ENCODE assay signal across 22 cellular contexts in genomic region chrX:12686324-12686723, GRCh38.
"Had no signal": no experiment of that assay in that cellular context is flagged by ENCODE, and none has a peak within 500 bp of the region (broad histone marks: within the 10 kb centered on the region; RNA-seq: fewer than 3 reads in every experiment).

No MANE protein-coding gene starts in this region.

- H3K27ac ChIP-seq: Peyer's patch, SJSA1 had no signal

- H3K36me3 ChIP-seq: Peyer's patch, SJSA1 had no signal

- DNase-seq: activated CD4-positive, alpha-beta T cell treated with anti-CD3 and anti-CD28 coated beads, Interleukin-2, amount 10 ng/mL, durations not matched to agents 24 days and 14 days; activated CD4-positive, alpha-beta T cell treated with anti-CD3 and anti-CD28 coated beads, Interleukin-2, amount 50 U/mL, for 48 hours; activated CD4-positive, CD25-positive, alpha-beta regulatory T cell treated with anti-CD3 and anti-CD28 coated beads, Interleukin-2, amount 50 U/mL, for 72 hours; activated CD8-positive, alpha-beta memory T cell treated with anti-CD3 and anti-CD28 coated beads, Interleukin-2, amount 10 ng/mL, durations not matched to agents 7 days and 5 days; activated effector memory CD4-positive, alpha-beta T cell treated with Interleukin-2 at 50 U/mL for 16 hours; activated naive CD4-positive, alpha-beta T cell; activated T-cell treated with anti-CD3 and anti-CD28 coated beads, Interleukin-2, amount 50 U/mL, for 24 hours; aorta; central memory CD4-positive, alpha-beta T cell; Karpas-422; MM.1S; NCI-H187; NCI-H2081; NCI-H2171; NCI-H2227 treated with DMSO at 0.1 percent for 48 hours; NCI-H446 treated with DMSO at 0.1 percent for 48 hours; NCI-H526 treated with DMSO at 0.1 percent for 48 hours; Peyer's patch; SHP77; SW 1271 had no signal

- H3K27me3 ChIP-seq: Peyer's patch, SJSA1 had no signal

- H3K4me1 ChIP-seq: Peyer's patch, SJSA1 had no signal

- H3K4me3 ChIP-seq: K562, Peyer's patch, SJSA1 had no signal

- H3K9me3 ChIP-seq: Peyer's patch, SJSA1 had no signal
